In the genomic region with DNA sequence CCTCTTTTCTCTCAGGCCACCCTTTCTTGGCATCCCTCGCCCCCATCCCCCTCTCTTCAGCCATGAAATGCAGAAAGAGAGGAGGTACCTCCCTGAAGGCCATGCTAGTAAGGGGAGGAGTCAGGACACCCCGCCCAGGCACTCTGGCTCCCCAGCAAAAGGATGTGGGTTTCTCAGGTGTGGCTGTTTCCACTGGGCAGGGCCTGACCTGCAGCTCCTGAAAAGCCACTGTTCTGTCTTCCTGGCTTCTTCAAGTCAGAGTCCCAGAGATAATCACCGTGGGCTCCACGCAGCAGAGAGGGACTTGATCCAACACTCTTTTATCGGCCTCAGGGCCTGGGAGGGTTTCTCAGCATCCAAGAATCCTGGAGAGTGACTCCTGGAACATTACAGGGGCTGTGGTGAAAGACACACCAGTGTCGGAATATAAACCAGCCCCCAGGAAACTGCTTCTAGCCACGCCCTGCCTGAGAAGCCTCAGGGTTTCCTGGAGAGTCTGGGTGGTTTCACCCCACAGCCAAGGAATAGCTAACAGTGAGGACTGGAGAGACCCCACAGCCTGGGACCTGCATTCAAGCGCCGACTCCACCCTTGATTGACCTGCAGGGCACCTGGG, we compare ENCODE assay signal across 11 cellular contexts. TPM values are rescaled to one million over a fixed set of nuclear protein-coding genes. Genes with fewer than 3 reads are reported as not detected.
DNase-seq lines count a peak whose midpoint lies in the region; ATAC-seq and TF ChIP-seq lines count a peak whose summit lies in the region.
"Had no signal": no experiment of that assay in that cellular context is flagged by ENCODE, and none has a peak within 500 bp of the region (broad histone marks: within the 10 kb centered on the region; RNA-seq: fewer than 3 reads in every experiment).

No MANE protein-coding gene starts in this region.

- H3K27me3 Mint-ChIP-seq in activated CD8-positive, alpha-beta T cell treated with anti-CD3 and anti-CD28 coated beads, Interleukin-2, amount 10 ng/mL, durations not matched to agents 7 days and 5 days (ENCODE audit: low read depth), result peaks cover 7% of the 10 kb centered on the region

- no peak overlapping the region for H3K4me2 ChIP-seq in SK-N-SH

- POLR2A ChIA-PET in activated CD8-positive, alpha-beta T cell treated with anti-CD3 and anti-CD28 coated beads, Interleukin-2, amount 10 ng/mL, durations not matched to agents 7 days and 5 days (lab: Charles Lee), result interaction anchor here (1.1 kb wide), 1 partner anchor 13 kb away, joined by 3 read pairs; no protein-coding TSS in a partner anchor
- POLR2A ChIA-PET in SK-N-SH (lab: Yijun Ruan, JAX), result no interaction called here

- no peaks in the 10 kb centered on the region for H3K4me1 ChIP-seq in tibial artery
- peaks cover 0 to 8% of the 10 kb centered on the region in 2 experiments; a peak in 1 of 4 replicates for H3K4me1 ChIP-seq in SK-N-SH (ENCODE audit: control insufficient read depth in 1 of 2, insufficient read depth in 2 of 2, low read depth in 1 of 2, low read length in 1 of 2)

- peaks cover 0 to 22% of the 10 kb centered on the region in 2 donors for H3K27me3 ChIP-seq in tibial artery
- no peaks in the 10 kb centered on the region; the same call in 1 of the 2 replicates for H3K27me3 ChIP-seq in SK-N-SH (ENCODE audit: insufficient read depth)

- H3K4me3 Mint-ChIP-seq in activated CD8-positive, alpha-beta T cell treated with anti-CD3 and anti-CD28 coated beads, Interleukin-2, amount 10 ng/mL, durations not matched to agents 7 days and 5 days, result peak overlapping the region; percentile 72

- no peaks in the 10 kb centered on the region for H3K79me2 ChIP-seq in SK-N-SH (ENCODE audit: insufficient read depth)

- H3K4me3 ChIP-seq in tibial artery (no peak overlapping the region), SK-N-SH (ENCODE audit: low read depth in 2 of 2, low read length in 1 of 2) (no peak overlapping the region)
- H3K4me3 ChIP-seq: coronary artery had no signal

- H3K9me3 ChIP-seq in tibial artery (no peaks in the 10 kb centered on the region), SK-N-SH (no peaks in the 10 kb centered on the region)

- TF ChIP-seq CTCF in tibial artery (IDR thresholded peaks at IDR 0.05), result no peak
- TF ChIP-seq CTCF in SK-N-SH (IDR thresholded peaks at IDR 0.05), result no peak

- CTCF ChIA-PET in activated CD8-positive, alpha-beta T cell treated with anti-CD3 and anti-CD28 coated beads, Interleukin-2, amount 10 ng/mL, durations not matched to agents 7 days and 5 days (lab: Charles Lee), result interaction anchor here (0.6 to 1.4 kb wide), 3 partner anchors 38 to 230 kb away, joined by 3 to 5 read pairs (median 3); no protein-coding TSS in a partner anchor
- CTCF ChIA-PET in SK-N-SH (lab: Yijun Ruan, JAX), result interaction anchor here (0.7 kb wide), 1 partner anchor 23 kb away, joined by 3 read pairs; no protein-coding TSS in a partner anchor

- no peaks in the 10 kb centered on the region for H3K9me3 Mint-ChIP-seq in activated CD8-positive, alpha-beta T cell treated with anti-CD3 and anti-CD28 coated beads, Interleukin-2, amount 10 ng/mL, durations not matched to agents 7 days and 5 days (ENCODE audit: insufficient read depth)

- H3K9me2 ChIP-seq in SK-N-SH, result no peaks in the 10 kb centered on the region

- H3K36me3 ChIP-seq in tibial artery, result no peaks in the 10 kb centered on the region
- no peaks in the 10 kb centered on the region for H3K36me3 ChIP-seq in SK-N-SH (replicated peaks in 1 of 2; ENCODE audit: control insufficient read depth in 1 of 2, insufficient read depth in 2 of 2, low read length in 1 of 2)

- no peaks in the 10 kb centered on the region for H4K20me1 ChIP-seq in SK-N-SH (ENCODE audit: insufficient read depth)

- DNase-seq in NCI-H226 (peak; percentile 84), kidney glomerular epithelial cell (lab: John Stamatoyannopoulos, UW) (no peak), tibial artery (no peak), SK-N-SH (no peak), Ammon's horn (ENCODE audit: low spot score) (no peak)
- DNase-seq in activated CD8-positive, alpha-beta T cell treated with anti-CD3 and anti-CD28 coated beads, Interleukin-2, amount 10 ng/mL, durations not matched to agents 7 days and 5 days, result peak; percentile 91
- DNase-seq in stimulated activated CD8-positive, alpha-beta memory T cell treated with anti-CD3 and anti-CD28 coated beads, Interleukin-4, amount 100 ng/mL, for 24 hours (ENCODE audit: low read depth), result peak; percentile 11
- DNase-seq: GF-D8, NCI-H2227 treated with DMSO at 0.1 percent for 48 hours had no signal

- H3K27ac ChIP-seq in tibial artery, result no peak overlapping the region
- H3K27ac ChIP-seq in SK-N-SH (ENCODE audit: low read depth in 2 of 2, low read length in 1 of 2), result no peak overlapping the region
- H3K27ac ChIP-seq: coronary artery had no signal

- no peak for TF ChIP-seq RAD21 in SK-N-SH (IDR thresholded peaks at IDR 0.05; ENCODE audit: low read length)

- H3K27ac Mint-ChIP-seq in activated CD8-positive, alpha-beta T cell treated with anti-CD3 and anti-CD28 coated beads, Interleukin-2, amount 10 ng/mL, durations not matched to agents 7 days and 5 days, result peak overlapping the region; percentile 94

- WGBS in SK-N-SH (ENCODE audit: low lambda C conversion rate), result 58% methylated on average over 6 of the region's 9 CpGs

- H3F3A ChIP-seq in SK-N-SH (replicated peaks; ENCODE audit: insufficient read depth), result no peaks in the 10 kb centered on the region

- TF ChIP-seq EP300 in SK-N-SH (IDR thresholded peaks at IDR 0.05; ENCODE audit: borderline replicate concordance in 1 of 2, low read depth in 1 of 2, low read length in 1 of 2), result no peak

- H3K9ac ChIP-seq in SK-N-SH, result no peak overlapping the region

- H3K4me1 Mint-ChIP-seq in activated CD8-positive, alpha-beta T cell treated with anti-CD3 and anti-CD28 coated beads, Interleukin-2, amount 10 ng/mL, durations not matched to agents 7 days and 5 days (ENCODE audit: low read depth), result peaks cover 40% of the 10 kb centered on the region

- no peak overlapping the region for H2AFZ ChIP-seq in SK-N-SH (ENCODE audit: low read depth)

- ATAC-seq in activated CD8-positive, alpha-beta T cell treated with anti-CD3 and anti-CD28 coated beads, Interleukin-2, amount 10 ng/mL, durations not matched to agents 7 days and 5 days, result peak; percentile 96
- ATAC-seq in esophagus mucosa, result peak; percentile 61

- intact Hi-C loops in tibial artery (cut with DNase I; ENCODE audit: low total_unique reads), result no loop called here

- H3K36me3 Mint-ChIP-seq in activated CD8-positive, alpha-beta T cell treated with anti-CD3 and anti-CD28 coated beads, Interleukin-2, amount 10 ng/mL, durations not matched to agents 7 days and 5 days (ENCODE audit: low read depth), result no peaks in the 10 kb centered on the region

TF ChIP-seq in SK-N-SH, 30 proteins besides CTCF, POLR2A, EP300 and RAD21:
- TF ChIP-seq POLR2AphosphoS5 (IDR thresholded peaks at IDR 0.05; ENCODE audit: low read depth, low read length), result no peak
- TF ChIP-seq NFIC (IDR thresholded peaks at IDR 0.05; ENCODE audit: borderline replicate concordance), result no peak
- TF ChIP-seq RXRA (IDR thresholded peaks at IDR 0.05; ENCODE audit: borderline replicate concordance, low read depth), result no peak
- no peak for TF ChIP-seq FOSL2 (IDR thresholded peaks at IDR 0.05; ENCODE audit: borderline replicate concordance, low read depth)
- TF ChIP-seq MXI1 (IDR thresholded peaks at IDR 0.05; ENCODE audit: low read depth, low read length), result no peak
- TF ChIP-seq GABPA (IDR thresholded peaks at IDR 0.05; ENCODE audit: low read depth), result no peak
- TF ChIP-seq, protein P1, sequence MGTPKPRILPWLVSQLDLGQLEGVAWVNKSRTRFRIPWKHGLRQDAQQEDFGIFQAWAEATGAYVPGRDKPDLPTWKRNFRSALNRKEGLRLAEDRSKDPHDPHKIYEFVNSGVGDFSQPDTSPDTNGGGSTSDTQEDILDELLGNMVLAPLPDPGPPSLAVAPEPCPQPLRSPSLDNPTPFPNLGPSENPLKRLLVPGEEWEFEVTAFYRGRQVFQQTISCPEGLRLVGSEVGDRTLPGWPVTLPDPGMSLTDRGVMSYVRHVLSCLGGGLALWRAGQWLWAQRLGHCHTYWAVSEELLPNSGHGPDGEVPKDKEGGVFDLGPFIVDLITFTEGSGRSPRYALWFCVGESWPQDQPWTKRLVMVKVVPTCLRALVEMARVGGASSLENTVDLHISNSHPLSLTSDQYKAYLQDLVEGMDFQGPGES (IDR thresholded peaks at IDR 0.05; ENCODE audit: low read depth, low read length), result no peak
- TF ChIP-seq CHD2 (IDR thresholded peaks at IDR 0.05; ENCODE audit: low read length, partially characterized antibody), result no peak
- no peak for TF ChIP-seq GATA2 (CRISPR knock-in tag; IDR thresholded peaks at IDR 0.05)
- TF ChIP-seq TCF12 (IDR thresholded peaks at IDR 0.05), result no peak
- TF ChIP-seq MEF2A (IDR thresholded peaks at IDR 0.05; ENCODE audit: borderline replicate concordance, low read depth), result no peak
- TF ChIP-seq, protein P2, sequence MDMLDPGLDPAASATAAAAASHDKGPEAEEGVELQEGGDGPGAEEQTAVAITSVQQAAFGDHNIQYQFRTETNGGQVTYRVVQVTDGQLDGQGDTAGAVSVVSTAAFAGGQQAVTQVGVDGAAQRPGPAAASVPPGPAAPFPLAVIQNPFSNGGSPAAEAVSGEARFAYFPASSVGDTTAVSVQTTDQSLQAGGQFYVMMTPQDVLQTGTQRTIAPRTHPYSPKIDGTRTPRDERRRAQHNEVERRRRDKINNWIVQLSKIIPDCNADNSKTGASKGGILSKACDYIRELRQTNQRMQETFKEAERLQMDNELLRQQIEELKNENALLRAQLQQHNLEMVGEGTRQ (IDR thresholded peaks at IDR 0.05; ENCODE audit: borderline replicate concordance, low read depth, low read length), result no peak
- no peak for TF ChIP-seq SMC3 (IDR thresholded peaks at IDR 0.05; ENCODE audit: low read depth, low read length)
TF ChIP-seq in SK-N-SH: peak in this region for 0.

RNA-seq across cellular contexts. Expression of a gene that starts 45.7 kb away (rescaled TPM):
- total RNA-seq in activated CD8-positive, alpha-beta T cell treated with anti-CD3 and anti-CD28 coated beads, Interleukin-2, amount 10 ng/mL, durations not matched to agents 7 days and 5 days, result 1 to 10 TPM; 7.5 to 8.7 TPM
- 2.3 TPM for total RNA-seq in esophagus mucosa
- 0.72 and 1.3 TPM in 2 replicates for polyA plus RNA-seq in SK-N-SH (2012; rRNA removed)
- polyA plus RNA-seq in SK-N-SH (2012; cell fraction: cytosol; rRNA removed), result 0.91 and 1.8 TPM in 2 replicates
- 0.81 and 1.2 TPM in 2 replicates for polyA plus RNA-seq in SK-N-SH (2012; cell fraction: nucleus; rRNA removed)

Comparison
In these comparisons a context has a peak if more than half of its experiments do, and no peak if none do; other contexts are left out.
1. DNase-seq: peak in NCI-H226 (single experiment), activated CD8-positive, alpha-beta T cell treated with anti-CD3 and anti-CD28 coated beads, Interleukin-2, amount 10 ng/mL, durations not matched to agents 7 days and 5 days (single experiment) and stimulated activated CD8-positive, alpha-beta memory T cell treated with anti-CD3 and anti-CD28 coated beads, Interleukin-4, amount 100 ng/mL, for 24 hours (single experiment); none in kidney glomerular epithelial cell (single experiment), tibial artery (0 of 2), SK-N-SH (single experiment) and Ammon's horn (single experiment).